In genomic region chr6:51559059-51559458, GRCh38 we compare ENCODE assay signal across 15 cellular contexts.
DNase-seq lines count a peak whose midpoint lies in the region; ATAC-seq and TF ChIP-seq lines count a peak whose summit lies in the region.
"Had no signal": no experiment of that assay in that cellular context is flagged by ENCODE, and none has a peak within 500 bp of the region (broad histone marks: within the 10 kb centered on the region; RNA-seq: fewer than 3 reads in every experiment).

No MANE protein-coding gene starts in this region.

- no peaks in the 10 kb centered on the region for H3K9me3 ChIP-seq in MM.1S (replicated peaks; ENCODE audit: insufficient read depth, low read length)

- no peak overlapping the region for H3K56ac ChIP-seq in mesendoderm (ENCODE audit: low read length)

- H3K79me1 ChIP-seq in mesendoderm (ENCODE audit: low read length), result no peaks in the 10 kb centered on the region

- WGBS in mesendoderm (ENCODE audit: extremely low coverage, insufficient coverage, low lambda C conversion rate), result no CpG with 5 or more reads among the region's 2 CpGs

- H3K4me3 ChIP-seq in MM.1S (ENCODE audit: low read length) (no peak overlapping the region), mesendoderm (ENCODE audit: low read length) (no peak overlapping the region)

- H3K18ac ChIP-seq in mesendoderm (ENCODE audit: low read length), result no peak overlapping the region

- no peak overlapping the region for H3K4ac ChIP-seq in mesendoderm (ENCODE audit: low read depth, low read length)

- H4K5ac ChIP-seq in mesendoderm (ENCODE audit: low read length), result no peak overlapping the region

- no peak overlapping the region for H3K27ac ChIP-seq in MM.1S (ENCODE audit: low read length)
- no peak overlapping the region for H3K27ac ChIP-seq in mesendoderm (ENCODE audit: low read depth, low read length)

- H3K4me1 Mint-ChIP-seq in glutamatergic neuron (ENCODE audit: low read depth, unreplicated experiment), result no peaks in the 10 kb centered on the region
- H3K4me1 Mint-ChIP-seq: CD14-positive monocyte had no signal

- H3K4me2 ChIP-seq in MM.1S (ENCODE audit: low read depth, low read length), result no peak overlapping the region
- H3K4me2 ChIP-seq in mesendoderm (ENCODE audit: low read length), result no peak overlapping the region

- H3K36me3 ChIP-seq in MM.1S (replicated peaks; ENCODE audit: insufficient read depth, low read length) (no peaks in the 10 kb centered on the region), mesendoderm (ENCODE audit: control insufficient read depth, insufficient read depth, low read length) (no peaks in the 10 kb centered on the region)

- H4K20me1 ChIP-seq in MM.1S (ENCODE audit: insufficient read depth, low read length), result no peaks in the 10 kb centered on the region

- H4K8ac ChIP-seq in mesendoderm (ENCODE audit: low read depth, low read length), result no peak overlapping the region

- H3K23ac ChIP-seq in mesendoderm (ENCODE audit: low read length), result no peak overlapping the region

- H3F3A ChIP-seq in MM.1S (ENCODE audit: insufficient read depth, low read length), result no peaks in the 10 kb centered on the region

- no peak overlapping the region for H2AFZ ChIP-seq in MM.1S (ENCODE audit: low read length)

- no peaks in the 10 kb centered on the region for H3K9me2 ChIP-seq in MM.1S (replicated peaks; ENCODE audit: insufficient read depth, low read length)

- H2BK120ac ChIP-seq in mesendoderm (ENCODE audit: low read depth, low read length), result no peak overlapping the region

- H3K9ac ChIP-seq in MM.1S (ENCODE audit: low read length) (no peak overlapping the region), mesendoderm (ENCODE audit: low read length) (no peak overlapping the region)

- H3K79me2 ChIP-seq in MM.1S (ENCODE audit: low read length) (no peaks in the 10 kb centered on the region), mesendoderm (ENCODE audit: control insufficient read depth, insufficient read depth, low read length) (no peaks in the 10 kb centered on the region)

- H3K4me1 ChIP-seq in MM.1S (ENCODE audit: low read length) (peaks cover 10% of the 10 kb centered on the region), mesendoderm (ENCODE audit: control insufficient read depth, low read depth, low read length) (peaks cover 1% of the 10 kb centered on the region)

- in situ Hi-C loops in T47D (cut with HindIII; ENCODE audit: low pct_unique_long_range_greater_than_20kb, low sequenced_read_pairs), result no loop called here

- no peaks in the 10 kb centered on the region for H3K27me3 Mint-ChIP-seq in glutamatergic neuron (ENCODE audit: unreplicated experiment)
- H3K27me3 Mint-ChIP-seq: activated naive CD4-positive, alpha-beta T cell treated with anti-CD3 and anti-CD28 coated beads, Interleukin-2, amount 10 ng/mL, durations not matched to agents 7 days and 5 days had no signal

- H3K27me3 ChIP-seq in MM.1S (replicated peaks; ENCODE audit: insufficient read depth, low read length) (no peaks in the 10 kb centered on the region), mesendoderm (ENCODE audit: insufficient read depth, low read length, poor library complexity) (no peaks in the 10 kb centered on the region)

- H3K27ac Mint-ChIP-seq in glutamatergic neuron (ENCODE audit: unreplicated experiment), result no peak overlapping the region
- H3K27ac Mint-ChIP-seq: activated naive CD4-positive, alpha-beta T cell treated with anti-CD3 and anti-CD28 coated beads, Interleukin-2, amount 10 ng/mL, durations not matched to agents 7 days and 5 days; CD14-positive monocyte had no signal

- H2AK5ac ChIP-seq in mesendoderm (ENCODE audit: low read length), result no peak overlapping the region

- no peak overlapping the region for H3K4me3 Mint-ChIP-seq in glutamatergic neuron (ENCODE audit: unreplicated experiment)
- H3K4me3 Mint-ChIP-seq: activated naive CD4-positive, alpha-beta T cell treated with anti-CD3 and anti-CD28 coated beads, Interleukin-2, amount 10 ng/mL, durations not matched to agents 7 days and 5 days; CD14-positive monocyte; neural crest cell had no signal

- H2BK15ac ChIP-seq in mesendoderm (replicated peaks; ENCODE audit: low read depth), result no peak overlapping the region

- no peak for ATAC-seq in GM18861 (IDR thresholded peaks at IDR 0.05; ENCODE audit: unreplicated experiment)

- H2BK5ac ChIP-seq in mesendoderm (ENCODE audit: low read length), result no peak overlapping the region

- DNase-seq in MM.1S, result no peak
- DNase-seq in T47D (ENCODE audit: low read depth in 1 of 2, low spot score in 1 of 2), result peak; percentile 13 to 68
- peak; percentile 36 for DNase-seq in mesendoderm
- no peak for DNase-seq in glutamatergic neuron
- no peak for DNase-seq in SKM-1 treated with dmso at 0.1 percent for 144 hours (lab: John Stamatoyannopoulos, UW; ENCODE audit: unreplicated experiment)
- DNase-seq in UCSD-AML1 (lab: John Stamatoyannopoulos, UW; ENCODE audit: unreplicated experiment), result no peak
- DNase-seq: activated CD4-positive, alpha-beta T cell treated with anti-CD3 and anti-CD28 coated beads, Interleukin-2, amount 50 U/mL, for 48 hours; activated naive CD4-positive, alpha-beta T cell treated with anti-CD3 and anti-CD28 coated beads, Interleukin-2, amount 10 ng/mL, durations not matched to agents 7 days and 5 days; kidney glomerular epithelial cell; NCI-H1048; NCI-H82 had no signal

- H3K9me3 Mint-ChIP-seq in glutamatergic neuron (ENCODE audit: unreplicated experiment), result peaks cover 1% of the 10 kb centered on the region
- H3K9me3 Mint-ChIP-seq: activated naive CD4-positive, alpha-beta T cell treated with anti-CD3 and anti-CD28 coated beads, Interleukin-2, amount 10 ng/mL, durations not matched to agents 7 days and 5 days; neural crest cell had no signal

- no peaks in the 10 kb centered on the region for H3K36me3 Mint-ChIP-seq in glutamatergic neuron (ENCODE audit: unreplicated experiment)
- H3K36me3 Mint-ChIP-seq: activated naive CD4-positive, alpha-beta T cell treated with anti-CD3 and anti-CD28 coated beads, Interleukin-2, amount 10 ng/mL, durations not matched to agents 7 days and 5 days; CD14-positive monocyte had no signal

- peak; percentile 33; the same call in 1 of the 3 replicates for TF ChIP-seq CTCF in GM12872 (IDR thresholded peaks at IDR 0.05; ENCODE audit: insufficient read depth, low read depth, low read length)
- peak; percentile 29 for TF ChIP-seq CTCF in MM.1S (IDR thresholded peaks at IDR 0.05; ENCODE audit: low read length)
- no peak for TF ChIP-seq CTCF in glutamatergic neuron (IDR thresholded peaks at IDR 0.05; ENCODE audit: partially characterized antibody, unreplicated experiment)

Comparison
In these comparisons a context has a peak if more than half of its experiments do, and no peak if none do; other contexts are left out.
1. DNase-seq: peak in T47D (2 of 2) and mesendoderm (single experiment); none in MM.1S (single experiment), glutamatergic neuron (single experiment), SKM-1 treated with dmso at 0.1 percent for 144 hours (single experiment) and UCSD-AML1 (single experiment).